ENCODE assay signal across 1 cellular context in the genomic region with DNA sequence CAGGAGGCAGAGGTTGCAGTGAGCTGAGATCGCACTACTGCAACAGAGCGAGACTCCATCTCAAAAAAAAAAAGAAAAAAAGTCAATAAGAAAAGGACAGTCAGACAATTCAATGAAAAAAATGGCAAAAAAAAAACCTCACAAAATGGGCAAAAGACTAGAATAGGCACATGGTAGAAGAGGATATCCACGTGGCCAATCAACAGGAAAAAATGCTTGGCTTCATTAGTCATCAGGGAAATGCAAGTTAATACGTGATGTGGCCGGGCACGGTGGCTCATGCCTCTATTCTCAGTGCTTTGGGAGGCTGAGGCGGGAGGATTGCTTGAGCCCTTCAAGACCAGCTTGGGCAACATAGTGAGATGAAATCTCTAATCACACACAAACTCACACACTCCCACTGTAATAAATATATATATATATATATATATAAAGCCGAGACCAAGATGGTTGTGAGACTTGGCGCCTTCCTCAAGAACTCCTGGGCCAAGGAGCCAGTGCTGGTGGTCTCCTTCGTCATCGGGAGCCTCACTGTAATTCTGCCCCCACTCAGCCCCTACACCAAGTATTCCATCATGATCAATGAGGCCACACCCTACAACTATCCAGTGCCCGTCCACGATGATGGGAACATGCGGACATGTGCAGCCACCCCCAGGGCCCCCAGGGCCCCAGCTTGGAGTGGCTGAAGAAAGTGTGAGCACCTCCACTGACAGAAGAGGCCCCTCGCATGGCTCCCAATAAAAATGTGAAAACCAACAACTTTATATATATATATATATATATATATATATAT.
TF ChIP-seq lines count a peak whose summit lies in the region.

No MANE protein-coding gene starts in this region.

TF ChIP-seq in HCT116, 20 proteins besides CTCF, POLR2A, EP300 and RAD21:
- TF ChIP-seq, protein P1, sequence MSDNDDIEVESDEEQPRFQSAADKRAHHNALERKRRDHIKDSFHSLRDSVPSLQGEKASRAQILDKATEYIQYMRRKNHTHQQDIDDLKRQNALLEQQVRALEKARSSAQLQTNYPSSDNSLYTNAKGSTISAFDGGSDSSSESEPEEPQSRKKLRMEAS (IDR thresholded peaks at IDR 0.05), result peak; percentile 35; the same call in 1 of the 2 replicates
- TF ChIP-seq EGR1 (IDR thresholded peaks at IDR 0.05; ENCODE audit: low read depth) (no peak), ZNF274 (IDR thresholded peaks at IDR 0.05; ENCODE audit: low read depth, low read length) (no peak)
